In genomic region chr7:72949686-72950085, GRCh38 we compare ENCODE assay signal across 11 cellular contexts. TPM values are rescaled to one million over a fixed set of nuclear protein-coding genes. Genes with fewer than 3 reads are reported as not detected.
DNase-seq lines count a peak whose midpoint lies in the region; ATAC-seq and TF ChIP-seq lines count a peak whose summit lies in the region.
"Not testable (repeated sequence)": the region's sequence is repeated elsewhere in the genome, so short reads cannot be mapped to it uniquely, and the experiment has no call there.
"Had no signal": no experiment of that assay in that cellular context is flagged by ENCODE, and none has a peak within 500 bp of the region (broad histone marks: within the 10 kb centered on the region; RNA-seq: fewer than 3 reads in every experiment).

No MANE protein-coding gene starts in this region.

- not testable (repeated sequence) for H3K4me3 ChIP-seq in coronary artery

- H3K27me3 Mint-ChIP-seq in activated naive CD4-positive, alpha-beta T cell treated with anti-CD3 and anti-CD28 coated beads, Interleukin-2, amount 50 U/mL, for 24 hours; stimulated activated naive B cell treated with anti-CD40 and anti-IgM and Interleukin-4, amounts not matched to agents 10 μg/mL and 1 μg/mL and 100 μg/mL, for 72 hours: not testable (repeated sequence)

- H3K27ac ChIP-seq in coronary artery: not testable (repeated sequence)

- DNase-seq in EH (ENCODE audit: low read depth) (peak; percentile 11), M059J (ENCODE audit: low read depth) (peak; percentile 39), RPMI7951 (ENCODE audit: low read depth) (peak; percentile 33), coronary artery (ENCODE audit: low spot score) (peak; percentile 62), left ventricle myocardium superior (peak; percentile 59), myocyte (ENCODE audit: low read depth) (peak; percentile 70)
- DNase-seq in stimulated activated naive B cell treated with anti-CD40 and anti-IgM and Interleukin-4, amounts not matched to agents 10 μg/mL and 1 μg/mL and 100 μg/mL, for 72 hours: not testable (repeated sequence)

- not testable (repeated sequence) for H3K4me1 Mint-ChIP-seq in activated naive CD4-positive, alpha-beta T cell treated with anti-CD3 and anti-CD28 coated beads, Interleukin-2, amount 50 U/mL, for 24 hours
- peaks cover 3 to 16% of the 10 kb centered on the region in 2 donors for H3K4me1 Mint-ChIP-seq in stimulated activated naive B cell treated with anti-CD40 and anti-IgM and Interleukin-4, amounts not matched to agents 10 μg/mL and 1 μg/mL and 100 μg/mL, for 72 hours

- ATAC-seq in left ventricle myocardium superior; stimulated activated naive B cell treated with anti-CD40 and anti-IgM and Interleukin-4, amounts not matched to agents 10 μg/mL and 1 μg/mL and 100 μg/mL, for 72 hours (replicated peaks): not testable (repeated sequence)

- not testable (repeated sequence) for H3K4me3 Mint-ChIP-seq in activated naive CD4-positive, alpha-beta T cell treated with anti-CD3 and anti-CD28 coated beads, Interleukin-2, amount 50 U/mL, for 24 hours
- peak overlapping the region in 1 of 2 donors; percentile 32 for H3K4me3 Mint-ChIP-seq in stimulated activated naive B cell treated with anti-CD40 and anti-IgM and Interleukin-4, amounts not matched to agents 10 μg/mL and 1 μg/mL and 100 μg/mL, for 72 hours

- peak overlapping the region; percentile 77 for H3K27ac Mint-ChIP-seq in activated naive CD4-positive, alpha-beta T cell treated with anti-CD3 and anti-CD28 coated beads, Interleukin-2, amount 50 U/mL, for 24 hours
- H3K27ac Mint-ChIP-seq in stimulated activated naive B cell treated with anti-CD40 and anti-IgM and Interleukin-4, amounts not matched to agents 10 μg/mL and 1 μg/mL and 100 μg/mL, for 72 hours: peak overlapping the region; percentile 81

- intact Hi-C loops in left ventricle myocardium superior (cut with micrococcal nuclease): not testable (repeated sequence)

- not testable (repeated sequence) for H3K36me3 Mint-ChIP-seq in activated naive CD4-positive, alpha-beta T cell treated with anti-CD3 and anti-CD28 coated beads, Interleukin-2, amount 50 U/mL, for 24 hours; stimulated activated naive B cell treated with anti-CD40 and anti-IgM and Interleukin-4, amounts not matched to agents 10 μg/mL and 1 μg/mL and 100 μg/mL, for 72 hours

- H3K9me3 Mint-ChIP-seq in activated naive CD4-positive, alpha-beta T cell treated with anti-CD3 and anti-CD28 coated beads, Interleukin-2, amount 50 U/mL, for 24 hours; stimulated activated naive B cell treated with anti-CD40 and anti-IgM and Interleukin-4, amounts not matched to agents 10 μg/mL and 1 μg/mL and 100 μg/mL, for 72 hours: not testable (repeated sequence)

- not testable (repeated sequence) for TF ChIP-seq CTCF in coronary artery (IDR thresholded peaks at IDR 0.05)

RNA-seq across cellular contexts. Expression of gene TRIM74, which starts 19.6 kb away (rescaled TPM):
- total RNA-seq in M059J (2014; rRNA removed; shearing (Covaris generic)): not detected in 2 replicates
- total RNA-seq in RPMI7951 (2014; rRNA removed; shearing (Covaris generic)): not detected in 2 replicates
- total RNA-seq in left ventricle myocardium superior: 0.35 TPM
- not detected in 2 replicates for total RNA-seq in myocyte
- 0.49 TPM for polyA plus RNA-seq in myocyte (2012)
- total RNA-seq: LHCN-M2, SK-MEL-5 had no signal
- polyA plus RNA-seq: CD14-positive monocyte had no signal

RNA-seq across cellular contexts. Expression of gene POM121, which starts 24.8 kb away (rescaled TPM):
- total RNA-seq in M059J (2014; rRNA removed; shearing (Covaris generic)): 5.7 and 9.8 TPM in 2 replicates
- total RNA-seq in RPMI7951 (2014; rRNA removed; shearing (Covaris generic)): 4.4 and 4.5 TPM in 2 replicates
- 16.9 TPM for total RNA-seq in left ventricle myocardium superior
- 7.0 and 8.1 TPM in 2 replicates for total RNA-seq in myocyte
- 26.9 TPM for polyA plus RNA-seq in myocyte (2012)
